In the genomic region with DNA sequence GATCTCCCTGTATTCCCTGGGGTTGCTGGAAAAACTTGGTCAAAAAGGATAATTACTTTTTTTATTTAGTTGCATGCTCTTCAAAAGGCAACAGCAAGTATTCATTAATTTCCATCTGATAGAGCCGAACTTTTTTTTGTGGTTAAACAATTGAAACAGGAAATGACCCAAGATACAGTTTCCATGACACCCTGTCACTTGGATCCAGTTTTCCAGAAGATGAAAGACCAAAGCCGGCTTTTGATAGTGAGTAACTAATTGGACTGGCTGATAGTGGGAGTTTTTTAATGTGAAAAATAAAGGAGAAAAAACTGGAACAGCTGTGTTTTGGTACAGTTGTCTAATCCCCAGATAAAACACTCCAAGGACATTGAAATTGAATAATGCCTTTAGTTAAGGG, we compare ENCODE assay signal across 27 cellular contexts. TPM values are rescaled to one million over a fixed set of nuclear protein-coding genes. Genes with fewer than 3 reads are reported as not detected.
DNase-seq lines count a peak whose midpoint lies in the region; ATAC-seq and TF ChIP-seq lines count a peak whose summit lies in the region.
"Had no signal": no experiment of that assay in that cellular context is flagged by ENCODE, and none has a peak within 500 bp of the region (broad histone marks: within the 10 kb centered on the region; RNA-seq: fewer than 3 reads in every experiment).

No MANE protein-coding gene starts in this region.

- H3K9me3 ChIP-seq in SK-N-MC (ENCODE audit: low read depth, low read length), result no peaks in the 10 kb centered on the region
- H3K9me3 ChIP-seq in spleen, result no peaks in the 10 kb centered on the region
- H3K9me3 ChIP-seq: BE2C, esophagus muscularis mucosa, gastrocnemius medialis, SJCRH30, stomach, upper lobe of left lung had no signal

- ATAC-seq in GM19397 (IDR thresholded peaks at IDR 0.05; ENCODE audit: unreplicated experiment) (no peak), HG03442 (IDR thresholded peaks at IDR 0.05; ENCODE audit: unreplicated experiment) (no peak)
- ATAC-seq: activated T-cell treated with anti-CD3 and anti-CD28 coated beads, Interleukin-2, amount 50 U/mL, for 4 hours; gastrocnemius medialis had no signal

- CTCF ChIA-PET in RWPE1 (lab: Yijun Ruan, JAX), result no interaction called here

- no peak overlapping the region for H3K9ac ChIP-seq in SK-N-MC (ENCODE audit: insufficient read length)

- intact Hi-C loops in spleen (cut with DNase I; ENCODE audit: low total_unique reads), result no loop called here

- H3K4me3 ChIP-seq in SK-N-MC (peak overlapping the region; percentile 26), spleen (no peak overlapping the region)
- H3K4me3 ChIP-seq: esophagus muscularis mucosa, gastrocnemius medialis, SJCRH30, skin epidermis, stomach, upper lobe of left lung had no signal

- DNase-seq in NCI-H748 (lab: John Stamatoyannopoulos, UW; ENCODE audit: unreplicated experiment) (peak; percentile 19), NCI-H748 treated with DMSO at 0.1 percent for 48 hours (lab: John Stamatoyannopoulos, UW) (no peak), SK-N-MC (ENCODE audit: low read depth, low spot score) (no peak), glomerular endothelial cell (ENCODE audit: extremely low read depth, low read depth, low spot score) (peak; percentile 44), spleen (no peak), RWPE1 (ENCODE audit: low spot score) (no peak)
- DNase-seq: activated CD4-positive, CD25-positive, alpha-beta regulatory T cell treated with anti-CD3 and anti-CD28 coated beads, Interleukin-2, amount 50 U/mL, for 72 hours; activated naive CD4-positive, alpha-beta T cell treated with anti-CD3 and anti-CD28 coated beads for 36 hours; activated T-cell treated with anti-CD3 and anti-CD28 coated beads, Interleukin-2, amount 50 U/mL, for 4 hours; anterior cingulate cortex; BE2C; Calu3; EL; gastrocnemius medialis; left cardiac atrium; NCI-H1417 treated with DMSO at 0.1 percent for 48 hours; NCI-H2171; NCI-H526 treated with DMSO at 0.1 percent for 48 hours; SJCRH30; stomach; T1000; upper lobe of left lung had no signal

- TF ChIP-seq CTCF in spleen (IDR thresholded peaks at IDR 0.05 in 8 of 11, conservative IDR thresholded peaks at IDR 0.05 in 3 of 11), result no peak
- TF ChIP-seq CTCF in RWPE1 (conservative IDR thresholded peaks at IDR 0.05; ENCODE audit: low read depth), result no peak

- H3K27me3 ChIP-seq in spleen (replicated peaks in 1 of 7), result peaks cover 0 to 12% (median 0%) of the 10 kb centered on the region in 7 donors
- H3K27me3 ChIP-seq: BE2C, gastrocnemius medialis, SJCRH30, stomach, upper lobe of left lung had no signal

- H3K4me1 ChIP-seq in spleen, result peaks cover 13 to 43% (median 30%) of the 10 kb centered on the region in 6 donors
- H3K4me1 ChIP-seq: BE2C had no signal

- WGBS in spleen, 5 donors, result 43 to 60% (median 47%) methylated on average over 2 of the region's 2 CpGs

- no peak for TF ChIP-seq POLR2A in spleen (IDR thresholded peaks at IDR 0.05)

- POLR2A ChIA-PET in RWPE1 (lab: Yijun Ruan, JAX; ENCODE audit: low non-redundant PET), result no interaction called here

- peak overlapping the region; percentile 22; the same call in 1 of the 2 replicates for H3K27ac ChIP-seq in SK-N-MC
- peak overlapping the region in 7 of 8 donors; percentile 22 to 83 (median 33) for H3K27ac ChIP-seq in spleen
- H3K27ac ChIP-seq in RWPE1, result no peak overlapping the region
- H3K27ac ChIP-seq: 22Rv1, SJCRH30, upper lobe of left lung had no signal

- peaks cover 6% of the 10 kb centered on the region for H3K36me3 ChIP-seq in SK-N-MC (ENCODE audit: insufficient read depth, low read length)
- H3K36me3 ChIP-seq in spleen, result no peaks in the 10 kb centered on the region
- H3K36me3 ChIP-seq: BE2C, esophagus muscularis mucosa, gastrocnemius medialis, SJCRH30, stomach, upper lobe of left lung had no signal

RNA-seq across cellular contexts. Expression of a gene that starts 33.0 kb away (rescaled TPM):
- total RNA-seq in glomerular endothelial cell, result 8.2 and 9.4 TPM in 2 replicates
- 10 to 100 TPM in 6 of 7 donors, 1 to 10 TPM in 1; 9.5 to 17.3 (median 13.0) TPM for total RNA-seq in spleen
- polyA plus RNA-seq in spleen, result 1 to 10 TPM; 1.1 to 2.7 (median 1.4) TPM

Comparison
In these comparisons a context has a peak if more than half of its experiments do, and no peak if none do; other contexts are left out.
1. DNase-seq: peak in NCI-H748 (single experiment) and glomerular endothelial cell (single experiment); none in NCI-H748 treated with DMSO at 0.1 percent for 48 hours (single experiment), SK-N-MC (single experiment), spleen (single experiment) and RWPE1 (single experiment).